Comparison of ENCODE assay signal across 12 cellular contexts in genomic region chr5:133356386-133357331, GRCh38.
"Had no signal": no experiment of that assay in that cellular context is flagged by ENCODE, and none has a peak within 500 bp of the region (broad histone marks: within the 10 kb centered on the region; RNA-seq: fewer than 3 reads in every experiment).

No MANE protein-coding gene starts in this region.

- H3K27me3 Mint-ChIP-seq: activated CD4-positive, alpha-beta T cell treated with anti-CD3 and anti-CD28 coated beads, Interleukin-2, amount 10 ng/mL, durations not matched to agents 7 days and 5 days had no signal

- DNase-seq: activated CD4-positive, alpha-beta T cell treated with anti-CD3 and anti-CD28 coated beads, Interleukin-2, amount 10 ng/mL, durations not matched to agents 7 days and 5 days; activated CD4-positive, CD25-positive, alpha-beta regulatory T cell; activated gamma-delta T cell; activated T-cell treated with anti-CD3 and anti-CD28 coated beads, Interleukin-2, amount 50 U/mL, for 4 hours; effector memory CD4-positive, alpha-beta T cell; foreskin melanocyte; immature natural killer cell; stimulated activated CD4-positive, alpha-beta T cell treated with anti-CD3 and anti-CD28 coated beads, Interleukin-15, amount 100 ng/mL, for 24 hours had no signal

- H3K4me3 Mint-ChIP-seq: activated CD4-positive, alpha-beta T cell treated with anti-CD3 and anti-CD28 coated beads, Interleukin-2, amount 10 ng/mL, durations not matched to agents 7 days and 5 days; activated T-cell treated with anti-CD3 and anti-CD28 coated beads, Interleukin-2, amount 50 U/mL, for 4 hours; brain; central memory CD8-positive, alpha-beta T cell; immature natural killer cell; natural killer cell treated with Interleukin-12 subunit alpha and Interleukin-12 subunit beta and Interleukin-15 and Interleukin-18, amount 100 ng/mL, for 72 hours had no signal

- H3K36me3 Mint-ChIP-seq: activated naive CD4-positive, alpha-beta T cell treated with anti-CD3 and anti-CD28 coated beads, Interleukin-2, amount 50 U/mL, for 72 hours; brain; immature natural killer cell; natural killer cell treated with Interleukin-12 subunit alpha and Interleukin-12 subunit beta and Interleukin-15 and Interleukin-18, amount 100 ng/mL, for 72 hours had no signal

- H3K27ac Mint-ChIP-seq: activated CD4-positive, alpha-beta T cell treated with anti-CD3 and anti-CD28 coated beads, Interleukin-2, amount 10 ng/mL, durations not matched to agents 7 days and 5 days; immature natural killer cell; natural killer cell treated with Interleukin-12 subunit alpha and Interleukin-12 subunit beta and Interleukin-15 and Interleukin-18, amount 100 ng/mL, for 72 hours had no signal

- H3K9me3 Mint-ChIP-seq: activated CD4-positive, alpha-beta T cell treated with anti-CD3 and anti-CD28 coated beads, Interleukin-2, amount 10 ng/mL, durations not matched to agents 7 days and 5 days; activated naive CD4-positive, alpha-beta T cell treated with anti-CD3 and anti-CD28 coated beads, Interleukin-2, amount 50 U/mL, for 72 hours; activated T-cell treated with anti-CD3 and anti-CD28 coated beads, Interleukin-2, amount 50 U/mL, for 4 hours; central memory CD8-positive, alpha-beta T cell; immature natural killer cell; natural killer cell treated with Interleukin-12 subunit alpha and Interleukin-12 subunit beta and Interleukin-15 and Interleukin-18, amount 100 ng/mL, for 72 hours had no signal

- H3K4me1 Mint-ChIP-seq: activated CD4-positive, alpha-beta T cell treated with anti-CD3 and anti-CD28 coated beads, Interleukin-2, amount 10 ng/mL, durations not matched to agents 7 days and 5 days; central memory CD8-positive, alpha-beta T cell; immature natural killer cell had no signal
